9 cellular contexts compared by ENCODE assay signal in genomic region chr5:178130234-178130575, GRCh38. TPM values are rescaled to one million over a fixed set of nuclear protein-coding genes. Genes with fewer than 3 reads are reported as not detected.
DNase-seq lines count a peak whose midpoint lies in the region; ATAC-seq and TF ChIP-seq lines count a peak whose summit lies in the region.
"Not testable (repeated sequence)": the region's sequence is repeated elsewhere in the genome, so short reads cannot be mapped to it uniquely, and the experiment has no call there.
"Had no signal": no experiment of that assay in that cellular context is flagged by ENCODE, and none has a peak within 500 bp of the region (broad histone marks: within the 10 kb centered on the region; RNA-seq: fewer than 3 reads in every experiment).

No MANE protein-coding gene starts in this region.

- H3K79me2 ChIP-seq in Loucy (ENCODE audit: insufficient read depth, low read length): peaks cover 10% of the 10 kb centered on the region; the same call in 1 of the 2 replicates

- H3K4me2 ChIP-seq in Loucy (ENCODE audit: low read depth, low read length, poor library complexity, severe bottlenecking): peak overlapping the region; percentile 63

- H3K4me3 Mint-ChIP-seq in Calu3 (ENCODE audit: low read depth, unreplicated experiment) (peak overlapping the region; percentile 60), activated B cell treated with CpG ODN at 0.5 μM for 24 hours (peak overlapping the region; percentile 77)

- not testable (repeated sequence) for TF ChIP-seq POLR2A in upper lobe of left lung (IDR thresholded peaks at IDR 0.05)

- not testable (repeated sequence) for TF ChIP-seq EP300 in upper lobe of left lung (IDR thresholded peaks at IDR 0.05)

- H2AFZ ChIP-seq in Loucy (ENCODE audit: low read length): peak overlapping the region; percentile 52; the same call in 1 of the 2 replicates

- intact Hi-C loops in Calu3 (cut with micrococcal nuclease; ENCODE audit: unreplicated experiment); psoas muscle (cut with DNase I): not testable (repeated sequence)
- intact Hi-C loops in activated B cell treated with CpG ODN at 0.5 μM for 24 hours (cut with micrococcal nuclease): loop anchor here (1.0 to 5.0 kb wide), 4 partner anchors 9 to 1492 kb away; partner anchors contain the start of genes HNRNPH1, N4BP3 and NHP2

- not testable (repeated sequence) for H3K27ac Mint-ChIP-seq in Calu3 (ENCODE audit: unreplicated experiment)
- H3K27ac Mint-ChIP-seq in activated B cell treated with CpG ODN at 0.5 μM for 24 hours: peak overlapping the region; percentile 65

- H3K4me1 ChIP-seq in Loucy (ENCODE audit: insufficient read depth, low read length, poor library complexity, severe bottlenecking): peaks cover 11% of the 10 kb centered on the region
- not testable (repeated sequence) for H3K4me1 ChIP-seq in lung (ENCODE audit: control insufficient read depth in 2 of 2, insufficient read depth in 2 of 2, low read length in 2 of 2); psoas muscle
- H3K4me1 ChIP-seq in upper lobe of left lung: peaks cover 18 to 36% (median 28%) of the 10 kb centered on the region in 4 donors

- not testable (repeated sequence) for H3K27me3 Mint-ChIP-seq in Calu3 (ENCODE audit: unreplicated experiment); activated B cell treated with CpG ODN at 0.5 μM for 24 hours

- CTCF ChIA-PET in Calu3 (lab: Charles Lee) (interaction anchor here (0.7 to 1.0 kb wide), 3 partner anchors 54 to 832 kb away, joined by 5 read pairs; no protein-coding TSS in a partner anchor), activated B cell treated with CpG ODN at 0.5 μM for 24 hours (lab: Charles Lee) (interaction anchor here (2.0 to 3.0 kb wide), 2 partner anchors 9 to 54 kb away, joined by 10 to 12 read pairs; no protein-coding TSS in a partner anchor)

- BruUV-seq in Calu3 (replicated peaks; lab: Mats Ljungman, UMichigan): not testable (repeated sequence)

- peaks cover 16% of the 10 kb centered on the region for H3K4me1 Mint-ChIP-seq in Calu3 (ENCODE audit: low read depth, unreplicated experiment)
- H3K4me1 Mint-ChIP-seq in activated B cell treated with CpG ODN at 0.5 μM for 24 hours: peaks cover 21% of the 10 kb centered on the region

- H3K9me3 Mint-ChIP-seq in Calu3 (ENCODE audit: low read depth, unreplicated experiment); activated B cell treated with CpG ODN at 0.5 μM for 24 hours: not testable (repeated sequence)

- peak overlapping the region; percentile 86 for H3K9ac ChIP-seq in Loucy (ENCODE audit: low read depth, low read length, poor library complexity, severe bottlenecking)

- peak overlapping the region; percentile 18 for H3K27ac ChIP-seq in brain microvascular endothelial cell
- H3K27ac ChIP-seq in lung (ENCODE audit: low read depth in 1 of 2, low read length in 1 of 2): peak overlapping the region; percentile 94 to 96
- peak overlapping the region; percentile 86 for H3K27ac ChIP-seq in psoas muscle
- peak overlapping the region; percentile 92 to 96 (median 94) for H3K27ac ChIP-seq in upper lobe of left lung

- not testable (repeated sequence) for H3F3A ChIP-seq in Loucy (ENCODE audit: low read depth)

- not testable (repeated sequence) for H3K27me3 ChIP-seq in Loucy (ENCODE audit: insufficient read depth, low read length, poor library complexity, severe bottlenecking); brain microvascular endothelial cell (replicated peaks); lung (ENCODE audit: control insufficient read depth, insufficient read depth); psoas muscle (ENCODE audit: insufficient read depth in 3 of 3, low read length in 2 of 3); upper lobe of left lung

- TF ChIP-seq CTCF in Calu3 (IDR thresholded peaks at IDR 0.05; ENCODE audit: unreplicated experiment); Loucy (conservative IDR thresholded peaks at IDR 0.05; ENCODE audit: low read length); activated B cell treated with CpG ODN at 0.5 μM for 24 hours (IDR thresholded peaks at IDR 0.05); brain microvascular endothelial cell (IDR thresholded peaks at IDR 0.05; ENCODE audit: low read depth, low read length, missing control alignments); fibroblast of the aortic adventitia (IDR thresholded peaks at IDR 0.05; ENCODE audit: insufficient read depth, low read length); lung (IDR thresholded peaks at IDR 0.05; ENCODE audit: control extremely low read depth, extremely low read depth); psoas muscle (IDR thresholded peaks at IDR 0.05); upper lobe of left lung (IDR thresholded peaks at IDR 0.05): not testable (repeated sequence)

- H4K20me1 ChIP-seq in Loucy (ENCODE audit: insufficient read depth, low read length, poor library complexity, severe bottlenecking): not testable (repeated sequence)

- peaks cover 27% of the 10 kb centered on the region for H3K36me3 Mint-ChIP-seq in Calu3 (ENCODE audit: insufficient read depth, unreplicated experiment)
- H3K36me3 Mint-ChIP-seq in activated B cell treated with CpG ODN at 0.5 μM for 24 hours (ENCODE audit: low read depth): peaks cover 20% of the 10 kb centered on the region

- DNase-seq in Calu3; activated B cell treated with CpG ODN at 0.5 μM for 24 hours; brain microvascular endothelial cell; lung (ENCODE audit: low spot score); upper lobe of left lung: not testable (repeated sequence)
- peak; percentile 43 for DNase-seq in fibroblast of the aortic adventitia (ENCODE audit: low read depth)
- DNase-seq in psoas muscle: peak in 1 of 2 donors; percentile 12

- in situ Hi-C loops in brain microvascular endothelial cell (cut with HindIII; ENCODE audit: low pct_ligation_motif_present, low sequenced_read_pairs): not testable (repeated sequence)

- H3K36me3 ChIP-seq in Loucy (ENCODE audit: insufficient read depth, low read length); brain microvascular endothelial cell (replicated peaks); lung (ENCODE audit: control insufficient read depth in 2 of 2, insufficient read depth in 2 of 2, low read length in 2 of 2): not testable (repeated sequence)
- H3K36me3 ChIP-seq in psoas muscle (ENCODE audit: insufficient read depth in 1 of 2, low read depth in 1 of 2): peaks cover 0 to 19% of the 10 kb centered on the region in 2 donors
- peaks cover 0 to 13% (median 6%) of the 10 kb centered on the region in 4 donors for H3K36me3 ChIP-seq in upper lobe of left lung

- H3K9me2 ChIP-seq in Loucy (replicated peaks; ENCODE audit: low read depth, low read length): not testable (repeated sequence)

- H3K4me3 ChIP-seq in Loucy (ENCODE audit: low read length, poor library complexity, severe bottlenecking) (peak overlapping the region; percentile 80), brain microvascular endothelial cell (ENCODE audit: low read depth, low read length) (peak overlapping the region; percentile 72), fibroblast of the aortic adventitia (ENCODE audit: low read depth, low read length) (peak overlapping the region; percentile 79), lung (peak overlapping the region; percentile 96), psoas muscle (peak overlapping the region; percentile 94), upper lobe of left lung (peak overlapping the region; percentile 63 to 96 (median 79))

- WGBS in lung, 2 donors: 5 to 10% methylated on average over 10 to 11 of the region's 11 CpGs
- WGBS in psoas muscle, 3 donors: 4 to 13% (median 9%) methylated on average over 10 to 11 of the region's 11 CpGs
- WGBS in upper lobe of left lung, 2 donors: 12 to 21% methylated on average over 6 to 11 of the region's 11 CpGs

- H3K9me3 ChIP-seq in Loucy (ENCODE audit: insufficient read depth, low read depth, low read length); lung (ENCODE audit: control insufficient read depth in 2 of 2, insufficient read depth in 1 of 2, low read length in 1 of 2); psoas muscle; upper lobe of left lung: not testable (repeated sequence)

- ATAC-seq in activated B cell treated with CpG ODN at 0.5 μM for 24 hours (ENCODE audit: low read depth); lung (ENCODE audit: insufficient read depth, low FRiP score); upper lobe of left lung (ENCODE audit: low FRiP score in 2 of 2): not testable (repeated sequence)
- peak in 1 of 4 donors; percentile 1 for ATAC-seq in psoas muscle

- POLR2A ChIA-PET in activated B cell treated with CpG ODN at 0.5 μM for 24 hours (lab: Charles Lee): interaction anchor here (0.7 to 3.8 kb wide), 5 partner anchors 9 to 74 kb away, joined by 3 to 28 read pairs (median 6); partner anchors contain the start of gene HNRNPAB

RNA-seq across cellular contexts. Expression of gene RMND5B, which starts 0.6 kb away (rescaled TPM):
- total RNA-seq in Calu3 (2022) (50.7 and 56.6 TPM in 2 replicates), activated B cell treated with CpG ODN at 0.5 μM for 24 hours (42.4 and 57.2 TPM in 2 replicates), fibroblast of the aortic adventitia (ENCODE audit: low replicate concordance) (11.8 and 25.8 TPM in 2 replicates), lung (10 to 100 TPM; 24.4 to 46.1 TPM), psoas muscle (10 to 100 TPM; 48.0 to 54.9 (median 50.8) TPM), upper lobe of left lung (10 to 100 TPM; 36.2 to 70.2 (median 46.0) TPM)
- polyA plus RNA-seq in lung (10 to 100 TPM; 33.6 to 38.7 TPM), psoas muscle (10 to 100 TPM; 43.5 to 80.2 (median 55.9) TPM)

RNA-seq across cellular contexts. Expression of gene N4BP3, which starts 16.9 kb away (rescaled TPM):
- total RNA-seq in Calu3 (2022): 4.8 and 6.9 TPM in 2 replicates
- total RNA-seq in activated B cell treated with CpG ODN at 0.5 μM for 24 hours: 17.4 and 18.1 TPM in 2 replicates
- 0.18 and 0.65 TPM in 2 replicates for total RNA-seq in fibroblast of the aortic adventitia (ENCODE audit: low replicate concordance)
- 10 to 100 TPM; 10.9 to 11.4 TPM for total RNA-seq in lung
- 1 to 10 TPM; 6.1 to 6.3 TPM for polyA plus RNA-seq in lung
- 1 to 10 TPM; 1.6 to 3.7 (median 3.2) TPM for total RNA-seq in psoas muscle
- 1 to 10 TPM; 2.2 to 4.0 (median 2.3) TPM for polyA plus RNA-seq in psoas muscle
- 10 to 100 TPM in 2 of 6 donors, 1 to 10 TPM in 4; 3.2 to 12.6 (median 5.8) TPM for total RNA-seq in upper lobe of left lung

RNA-seq across cellular contexts. Expression of gene NHP2, which starts 23.5 kb away (rescaled TPM):
- total RNA-seq in Calu3 (2022) (182 and 193 TPM in 2 replicates), activated B cell treated with CpG ODN at 0.5 μM for 24 hours (175 and 180 TPM in 2 replicates), fibroblast of the aortic adventitia (ENCODE audit: low replicate concordance) (29.8 and 162 TPM in 2 replicates), lung (100 to 1,000 TPM in 1 of 2 donors, 10 to 100 TPM in 1; 64.7 to 136 TPM), psoas muscle (100 to 1,000 TPM in 2 of 4 donors, 10 to 100 TPM in 2; 86.9 to 131 (median 96.0) TPM), upper lobe of left lung (100 to 1,000 TPM in 2 of 6 donors, 10 to 100 TPM in 4; 61.0 to 117 (median 86.9) TPM)
- polyA plus RNA-seq in lung (100 to 1,000 TPM; 127 to 199 TPM), psoas muscle (100 to 1,000 TPM; 132 to 301 (median 147) TPM)

RNA-seq across cellular contexts. Expression of gene GMCL2, which starts 57.0 kb away (rescaled TPM):
- total RNA-seq in Calu3 (2022) (not detected in 2 replicates), activated B cell treated with CpG ODN at 0.5 μM for 24 hours (not detected in 2 replicates), fibroblast of the aortic adventitia (ENCODE audit: low replicate concordance) (not detected in 2 replicates), lung (not detected), psoas muscle (not detected), upper lobe of left lung (not detected)
- polyA plus RNA-seq in lung (not detected), psoas muscle (not detected)
- total RNA-seq: cardiac septum had no signal

Comparison
In these comparisons a context has a peak if more than half of its experiments do, and no peak if none do; other contexts are left out.
1. H3K27ac ChIP-seq: peak in every context shown above with its lines; median percentile 95 in lung; 94 in upper lobe of left lung; 86 in psoas muscle; 18 in brain microvascular endothelial cell.